Comparison of ENCODE assay signal across 8 cellular contexts in genomic region chr7:12210179-12211053, GRCh38. TPM values are rescaled to one million over a fixed set of nuclear protein-coding genes. Genes with fewer than 3 reads are reported as not detected.
DNase-seq lines count a peak whose midpoint lies in the region; ATAC-seq and TF ChIP-seq lines count a peak whose summit lies in the region.

No MANE protein-coding gene starts in this region.

- H3K27me3 ChIP-seq in BJ (ENCODE audit: control insufficient read depth, insufficient read depth, low read length) (peaks cover 3% of the 10 kb centered on the region; the same call in 1 of the 2 replicates), liver (ENCODE audit: control insufficient read depth in 4 of 4, insufficient read depth in 4 of 4, low read length in 3 of 4) (no peaks in the 10 kb centered on the region)

- H3K9ac ChIP-seq in liver (ENCODE audit: low read depth in 1 of 2, low read length in 2 of 2): peak overlapping the region; percentile 93 to 98

- 1% methylated on average over 26 of the region's 26 CpGs for WGBS in liver

- CTCF ChIA-PET in BJ (lab: Yijun Ruan, JAX): no interaction called here

- POLR2A ChIA-PET in BJ (lab: Charles Lee): no interaction called here

- H3K27ac ChIP-seq in liver (ENCODE audit: low read depth in 1 of 2, low read length in 2 of 2): peak overlapping the region; percentile 98 to 99
- peak overlapping the region; percentile 77 for H3K27ac ChIP-seq in substantia nigra (ENCODE audit: low read depth, low read length, poor library complexity, severe bottlenecking)

- no peaks in the 10 kb centered on the region for H3K9me3 ChIP-seq in liver (ENCODE audit: control insufficient read depth in 4 of 4, low read length in 3 of 4)

- ATAC-seq in GM18511 (IDR thresholded peaks at IDR 0.05; ENCODE audit: unreplicated experiment) (peak; percentile 44), HG02970 (IDR thresholded peaks at IDR 0.05; ENCODE audit: low FRiP score, unreplicated experiment) (peak; percentile 29)

- TF ChIP-seq CTCF in BJ (IDR thresholded peaks at IDR 0.05; ENCODE audit: insufficient read depth, low read depth, low read length) (no peak), liver (IDR thresholded peaks at IDR 0.05; ENCODE audit: low read depth, low read length, missing input control) (no peak)

- DNase-seq in BJ (ENCODE audit: low read depth) (no peak), NCI-H82 (lab: John Stamatoyannopoulos, UW) (peak; percentile 89), cerebellum (ENCODE audit: low spot score) (peak; percentile 28), substantia nigra (lab: John Stamatoyannopoulos, UW) (peak in 18 of 49 donors; percentile 19 to 69 (median 48)), NCI-H1048 (lab: John Stamatoyannopoulos, UW) (no peak)

- peak overlapping the region; percentile 62 for H3K4me3 ChIP-seq in BJ (ENCODE audit: low read depth, low read length)
- H3K4me3 ChIP-seq in liver (ENCODE audit: low read depth in 1 of 3, low read length in 3 of 3): peak overlapping the region; percentile 72 to 97 (median 91)

- H3K4me1 ChIP-seq in liver (ENCODE audit: control insufficient read depth in 4 of 4, insufficient read depth in 4 of 4, low read length in 3 of 4): peaks cover 0 to 17% (median 8%) of the 10 kb centered on the region in 4 donors

- no peaks in the 10 kb centered on the region; the same call in 1 of the 2 replicates for H3K36me3 ChIP-seq in BJ (ENCODE audit: control insufficient read depth, insufficient read depth, low read length)
- no peaks in the 10 kb centered on the region for H3K36me3 ChIP-seq in liver (ENCODE audit: control insufficient read depth in 4 of 4, insufficient read depth in 3 of 4, low read depth in 1 of 4, low read length in 3 of 4)

- TF ChIP-seq RAD21 in liver (IDR thresholded peaks at IDR 0.05): no peak

TF ChIP-seq in liver, 16 proteins besides CTCF, POLR2A, EP300 and RAD21:
- TF ChIP-seq, protein P1, sequence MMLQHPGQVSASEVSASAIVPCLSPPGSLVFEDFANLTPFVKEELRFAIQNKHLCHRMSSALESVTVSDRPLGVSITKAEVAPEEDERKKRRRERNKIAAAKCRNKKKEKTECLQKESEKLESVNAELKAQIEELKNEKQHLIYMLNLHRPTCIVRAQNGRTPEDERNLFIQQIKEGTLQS (IDR thresholded peaks at IDR 0.05): peak; percentile 39
- TF ChIP-seq TAF1 (conservative IDR thresholded peaks at IDR 0.05): peak; percentile 45
- no peak for TF ChIP-seq EGR1 (IDR thresholded peaks at IDR 0.05; ENCODE audit: low read depth in 2 of 2)
- TF ChIP-seq JUND (IDR thresholded peaks at IDR 0.05): peak; percentile 42 to 48

RNA-seq across cellular contexts. Expression of gene TMEM106B, which starts 0.7 kb away (rescaled TPM):
- polyA plus RNA-seq in BJ (2011; rRNA removed): 25.1 and 45.0 TPM in 2 replicates
- polyA minus RNA-seq in BJ (2011; rRNA and poly(A)+ RNA removed): 16.0 and 24.1 TPM in 2 replicates
- total RNA-seq in cerebellum: 76.0 TPM
- total RNA-seq in liver: 10 to 100 TPM; 35.1 to 70.2 TPM
- polyA plus RNA-seq in liver: 10 to 100 TPM; 18.6 to 19.4 TPM

Comparison
In these comparisons a context has a peak if more than half of its experiments do, and no peak if none do; other contexts are left out.
1. DNase-seq: peak in NCI-H82 (single experiment) and cerebellum (single experiment); none in BJ (single experiment) and NCI-H1048 (single experiment).